Comparison of ENCODE assay signal across 10 cellular contexts in the genomic region with DNA sequence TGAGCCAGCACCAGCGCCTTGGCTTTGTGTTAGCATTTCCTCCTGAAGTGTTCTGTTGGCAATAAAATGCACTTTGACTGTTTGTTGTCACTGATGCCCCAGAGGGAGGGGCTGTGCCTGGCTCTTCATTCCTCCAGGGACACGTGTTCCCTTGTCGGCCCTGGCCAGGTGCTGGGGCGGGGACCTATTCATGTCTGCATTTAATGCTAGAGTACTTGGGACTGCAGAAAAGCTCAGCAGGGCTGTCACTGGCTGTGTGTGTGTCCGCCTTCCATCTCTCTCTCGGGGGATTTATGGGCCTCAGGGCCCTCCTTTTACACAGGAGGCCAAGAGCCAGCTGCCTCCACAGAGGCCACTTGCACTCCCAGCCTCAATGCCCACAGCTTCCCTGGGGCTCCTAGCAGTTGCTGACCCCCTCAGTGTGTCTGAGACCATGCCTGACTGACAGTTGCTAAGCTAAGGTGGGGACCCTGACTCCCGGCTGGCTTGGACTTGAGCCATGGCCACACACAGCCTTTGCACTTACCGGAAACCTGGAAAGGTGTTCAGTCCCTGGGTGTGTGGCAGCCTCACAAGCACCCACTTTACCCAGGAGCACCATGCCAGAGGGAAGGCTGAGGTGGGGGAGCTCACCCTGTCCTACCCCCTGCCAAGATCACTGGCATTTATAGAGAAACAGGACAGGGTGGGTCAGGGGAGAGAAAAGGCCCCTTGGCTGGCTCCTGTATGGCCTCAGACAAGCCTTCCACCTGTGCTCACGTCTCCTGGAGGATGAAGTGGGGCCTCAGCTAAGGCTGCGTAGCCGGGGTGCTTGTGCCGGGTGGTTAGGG. TPM values are rescaled to one million over a fixed set of nuclear protein-coding genes. Genes with fewer than 3 reads are reported as not detected.
DNase-seq lines count a peak whose midpoint lies in the region; ATAC-seq and TF ChIP-seq lines count a peak whose summit lies in the region.
"Had no signal": no experiment of that assay in that cellular context is flagged by ENCODE, and none has a peak within 500 bp of the region (broad histone marks: within the 10 kb centered on the region; RNA-seq: fewer than 3 reads in every experiment).

No MANE protein-coding gene starts in this region.

- H3K27ac ChIP-seq in tibial nerve = peak overlapping the region in 3 of 4 donors; percentile 56 to 61 (median 60)

- no peak overlapping the region for H3K4me3 Mint-ChIP-seq in T-helper 17 cell
- H3K4me3 Mint-ChIP-seq in activated CD4-positive, alpha-beta T cell treated with anti-CD3 and anti-CD28 coated beads for 36 hours = no peak overlapping the region
- H3K4me3 Mint-ChIP-seq: activated T-helper 1 cell treated with anti-CD3 and anti-CD28 coated beads, Interleukin-12 subunit alpha, Interleukin-12 subunit beta, Interleukin-2, Interleukin-4 antibody, amounts not matched to agents 30 ng/mL and 10 ng/mL and 1 ng/mL, durations not matched to agents 14 hours and 24 hours and 36 hours; stimulated activated naive CD8-positive, alpha-beta T cell treated with anti-CD3 and anti-CD28 coated beads, Interleukin-15, Interleukin-2, amounts not matched to agents 100 ng/mL and 50 ng/mL, for 24 hours had no signal

- no peaks in the 10 kb centered on the region for H3K9me3 Mint-ChIP-seq in activated CD4-positive, alpha-beta T cell treated with anti-CD3 and anti-CD28 coated beads for 36 hours (ENCODE audit: low read depth)
- H3K9me3 Mint-ChIP-seq: activated T-helper 1 cell treated with anti-CD3 and anti-CD28 coated beads, Interleukin-12 subunit alpha, Interleukin-12 subunit beta, Interleukin-2, Interleukin-4 antibody, amounts not matched to agents 30 ng/mL and 10 ng/mL and 1 ng/mL, durations not matched to agents 14 hours and 24 hours and 36 hours; stimulated activated naive CD8-positive, alpha-beta T cell treated with anti-CD3 and anti-CD28 coated beads, Interleukin-15, Interleukin-2, amounts not matched to agents 100 ng/mL and 50 ng/mL, for 24 hours had no signal

- H3K27me3 Mint-ChIP-seq in T-helper 17 cell = no peaks in the 10 kb centered on the region
- no peaks in the 10 kb centered on the region for H3K27me3 Mint-ChIP-seq in activated CD4-positive, alpha-beta T cell treated with anti-CD3 and anti-CD28 coated beads for 36 hours
- H3K27me3 Mint-ChIP-seq: stimulated activated naive CD8-positive, alpha-beta T cell treated with anti-CD3 and anti-CD28 coated beads, Interleukin-15, Interleukin-2, amounts not matched to agents 100 ng/mL and 50 ng/mL, for 24 hours had no signal

- POLR2A ChIA-PET in activated CD4-positive, alpha-beta T cell treated with anti-CD3 and anti-CD28 coated beads for 36 hours (lab: Charles Lee) = no interaction called here

- WGBS in tibial nerve, 2 donors = 54 to 65% methylated on average over 8 to 12 of the region's 12 CpGs

- H3K4me1 Mint-ChIP-seq in T-helper 17 cell = no peaks in the 10 kb centered on the region
- H3K4me1 Mint-ChIP-seq in activated CD4-positive, alpha-beta T cell treated with anti-CD3 and anti-CD28 coated beads for 36 hours = no peaks in the 10 kb centered on the region

- no peaks in the 10 kb centered on the region for H3K27me3 ChIP-seq in tibial nerve

- H3K9me3 ChIP-seq in T-helper 17 cell (ENCODE audit: control insufficient read depth, low read length, poor library complexity, severe bottlenecking) (no peaks in the 10 kb centered on the region), tibial nerve (no peaks in the 10 kb centered on the region)

- intact Hi-C loops in activated CD4-positive, alpha-beta T cell treated with anti-CD3 and anti-CD28 coated beads for 36 hours (cut with DNase I, micrococcal nuclease) = no loop called here

- H3K36me3 ChIP-seq in tibial nerve = peaks cover 0 to 52% (median 6%) of the 10 kb centered on the region in 3 donors

- peaks cover 2% of the 10 kb centered on the region for H3K36me3 Mint-ChIP-seq in T-helper 17 cell (ENCODE audit: low read depth)
- H3K36me3 Mint-ChIP-seq in activated CD4-positive, alpha-beta T cell treated with anti-CD3 and anti-CD28 coated beads for 36 hours (ENCODE audit: low read depth) = peaks cover 13% of the 10 kb centered on the region

- DNase-seq in NCI-H82 (lab: John Stamatoyannopoulos, UW) (peak; percentile 77), NCI-H82 treated with DMSO at 0.1 percent for 48 hours (lab: John Stamatoyannopoulos, UW; ENCODE audit: unreplicated experiment) (no peak), T-helper 17 cell (no peak), kidney tubule cell (ENCODE audit: low spot score) (peak; percentile 71), tibial nerve (ENCODE audit: low spot score in 2 of 2) (no peak), NCI-H146 treated with DMSO at 0.1 percent for 48 hours (lab: John Stamatoyannopoulos, UW; ENCODE audit: unreplicated experiment) (no peak)
- DNase-seq in activated CD4-positive, alpha-beta T cell treated with anti-CD3 and anti-CD28 coated beads for 36 hours = no peak

- CTCF ChIA-PET in activated CD4-positive, alpha-beta T cell treated with anti-CD3 and anti-CD28 coated beads for 36 hours (lab: Charles Lee) = interaction anchor here (0.6 to 6.8 kb wide), 4 partner anchors 8 to 91 kb away, joined by 3 to 76 read pairs (median 4); no protein-coding TSS in a partner anchor

- TF ChIP-seq POLR2A in tibial nerve (IDR thresholded peaks at IDR 0.05) = no peak

- TF ChIP-seq CTCF in tibial nerve (IDR thresholded peaks at IDR 0.05) = no peak

- TF ChIP-seq EP300 in tibial nerve (IDR thresholded peaks at IDR 0.05) = no peak

- no peak overlapping the region for H3K4me3 ChIP-seq in tibial nerve

- peak overlapping the region; percentile 39 for H3K27ac Mint-ChIP-seq in T-helper 17 cell
- no peak overlapping the region for H3K27ac Mint-ChIP-seq in activated CD4-positive, alpha-beta T cell treated with anti-CD3 and anti-CD28 coated beads for 36 hours
- H3K27ac Mint-ChIP-seq: activated T-helper 1 cell treated with anti-CD3 and anti-CD28 coated beads, Interleukin-12 subunit alpha, Interleukin-12 subunit beta, Interleukin-2, Interleukin-4 antibody, amounts not matched to agents 30 ng/mL and 10 ng/mL and 1 ng/mL, durations not matched to agents 14 hours and 24 hours and 36 hours; stimulated activated naive CD8-positive, alpha-beta T cell treated with anti-CD3 and anti-CD28 coated beads, Interleukin-15, Interleukin-2, amounts not matched to agents 100 ng/mL and 50 ng/mL, for 24 hours had no signal

- peaks cover 0 to 69% (median 35%) of the 10 kb centered on the region in 4 donors for H3K4me1 ChIP-seq in tibial nerve

- ATAC-seq in T-helper 17 cell (no peak), HG02798 (IDR thresholded peaks at IDR 0.05; ENCODE audit: poor library complexity, unreplicated experiment) (no peak)
- no peak for ATAC-seq in activated CD4-positive, alpha-beta T cell treated with anti-CD3 and anti-CD28 coated beads for 36 hours

RNA-seq across cellular contexts. Expression of a gene that starts 27.8 kb away (rescaled TPM):
- total RNA-seq in T-helper 17 cell = 10 to 100 TPM; 61.5 to 67.4 TPM
- total RNA-seq in tibial nerve = 10 to 100 TPM; 10.3 to 22.5 (median 16.9) TPM
- 10 to 100 TPM; 17.1 to 20.9 TPM for total RNA-seq in activated CD4-positive, alpha-beta T cell treated with anti-CD3 and anti-CD28 coated beads for 36 hours

RNA-seq across cellular contexts. Expression of a gene that starts 32.8 kb away (rescaled TPM):
- total RNA-seq in T-helper 17 cell (10 to 100 TPM; 82.2 to 90.5 TPM), tibial nerve (10 to 100 TPM; 24.5 to 28.4 (median 25.8) TPM)
- total RNA-seq in activated CD4-positive, alpha-beta T cell treated with anti-CD3 and anti-CD28 coated beads for 36 hours = 10 to 100 TPM in 1 of 2 experiments, 1 to 10 TPM in 1; 9.4 to 11.4 TPM

Comparison
In these comparisons a context has a peak if more than half of its experiments do, and no peak if none do; other contexts are left out.
1. DNase-seq: peak in NCI-H82 (single experiment) and kidney tubule cell (single experiment); none in NCI-H82 treated with DMSO at 0.1 percent for 48 hours (single experiment), T-helper 17 cell (0 of 3), tibial nerve (0 of 2), NCI-H146 treated with DMSO at 0.1 percent for 48 hours (single experiment) and activated CD4-positive, alpha-beta T cell treated with anti-CD3 and anti-CD28 coated beads for 36 hours (single experiment).